Comparison of ENCODE assay signal across 3 cellular contexts in the genomic region with DNA sequence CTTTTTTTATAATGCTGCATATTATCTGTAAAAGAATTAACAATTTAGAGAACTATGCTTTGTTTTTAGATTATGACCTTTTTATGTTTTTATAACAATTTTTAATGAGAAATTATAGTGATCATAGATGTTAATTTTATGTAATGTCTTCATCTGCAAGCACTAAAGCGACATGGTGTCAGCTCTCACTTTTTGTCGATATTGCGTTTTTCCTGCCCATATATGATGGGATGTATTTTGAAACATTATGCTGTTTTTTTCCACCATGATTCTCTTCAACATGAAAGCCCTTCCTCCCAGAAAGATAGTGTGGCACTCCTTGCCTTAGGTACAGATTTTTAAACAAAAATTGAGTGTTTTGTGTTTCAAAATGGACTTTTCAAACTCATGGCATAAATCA.
A peak's percentile ranks its signal among the peaks of the same experiment; 100 is the strongest.
TF ChIP-seq lines count a peak whose summit lies in the region.

No MANE protein-coding gene starts in this region.

TF ChIP-seq in A549, 52 proteins besides CTCF, POLR2A, EP300 and RAD21:
- TF ChIP-seq MAFK (IDR thresholded peaks at IDR 0.05; ENCODE audit: partially characterized antibody), result peak; percentile 68
- TF ChIP-seq CBX8 (IDR thresholded peaks at IDR 0.05), result no peak

TF ChIP-seq in IMR-90, 13 proteins besides CTCF, POLR2A, EP300 and RAD21:
- TF ChIP-seq CEBPB (IDR thresholded peaks at IDR 0.05; ENCODE audit: low read depth, low read length) (no peak), MAFK (IDR thresholded peaks at IDR 0.05; ENCODE audit: low read depth, low read length) (peak; percentile 67)

TF ChIP-seq in H1, 55 proteins besides CTCF, POLR2A, EP300 and RAD21:
- TF ChIP-seq KDM1A (IDR thresholded peaks at IDR 0.05; ENCODE audit: borderline replicate concordance, low read length), result no peak
- TF ChIP-seq MAFK (IDR thresholded peaks at IDR 0.05; ENCODE audit: low read depth, low read length), result 0 out of 2 replicates have a peak, but pooled peaks have one; percentile 7
TF ChIP-seq in H1: peak in this region for 1.
